ENCODE assay signal across 31 cellular contexts in the genomic region with DNA sequence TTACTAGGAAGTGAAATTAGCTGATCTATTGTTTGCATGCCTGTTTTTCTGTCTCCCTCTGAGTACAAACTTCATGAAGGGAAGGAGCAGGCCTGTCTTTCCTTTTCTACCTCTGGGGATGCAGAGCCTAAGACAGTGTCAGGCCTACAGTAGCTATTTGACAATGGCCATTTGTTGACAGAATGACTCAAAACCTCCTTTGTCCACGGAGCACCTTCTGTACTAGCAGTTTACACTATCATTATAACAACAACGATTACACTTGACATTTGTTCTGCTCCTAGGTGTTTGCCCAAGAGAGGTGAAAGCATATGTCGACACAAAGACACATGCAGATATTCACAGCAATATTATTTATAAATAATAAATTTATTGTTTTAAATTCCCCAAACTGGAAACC.
"Had no signal": no experiment of that assay in that cellular context is flagged by ENCODE, and none has a peak within 500 bp of the region (broad histone marks: within the 10 kb centered on the region; RNA-seq: fewer than 3 reads in every experiment).

No MANE protein-coding gene starts in this region.

- H3K4me3 Mint-ChIP-seq: activated CD4-positive, alpha-beta T cell treated with anti-CD3 and anti-CD28 coated beads, Interleukin-2, amount 10 ng/mL, durations not matched to agents 24 days and 14 days; activated CD8-positive, alpha-beta T cell treated with anti-CD3 and anti-CD28 coated beads for 36 hours; activated naive CD8-positive, alpha-beta T cell treated with anti-CD3 and anti-CD28 coated beads for 36 hours; activated T-cell treated with anti-CD3 and anti-CD28 coated beads, Interleukin-2, amount 50 U/mL, for 72 hours; activated T-helper 17 cell treated with anti-CD3 and anti-CD28 coated beads, Interleukin-2, amount 50 U/mL, for 72 hours; central memory CD8-positive, alpha-beta T cell had no signal

- ATAC-seq: activated CD8-positive, alpha-beta T cell treated with anti-CD3 and anti-CD28 coated beads for 36 hours; activated T-cell treated with anti-CD3 and anti-CD28 coated beads, Interleukin-2, amount 50 U/mL, for 72 hours; activated T-helper 17 cell treated with anti-CD3 and anti-CD28 coated beads, Interleukin-2, amount 50 U/mL, for 72 hours had no signal

- H3K27ac ChIP-seq: cardiac muscle cell, WERI-Rb-1 had no signal

- H3K36me3 Mint-ChIP-seq: activated naive CD8-positive, alpha-beta T cell treated with anti-CD3 and anti-CD28 coated beads for 36 hours had no signal

- H3K27ac Mint-ChIP-seq: activated CD4-positive, alpha-beta T cell treated with anti-CD3 and anti-CD28 coated beads, Interleukin-2, amount 10 ng/mL, durations not matched to agents 24 days and 14 days; activated CD8-positive, alpha-beta T cell treated with anti-CD3 and anti-CD28 coated beads for 36 hours; activated naive CD8-positive, alpha-beta T cell treated with anti-CD3 and anti-CD28 coated beads for 36 hours; activated T-cell treated with anti-CD3 and anti-CD28 coated beads, Interleukin-2, amount 50 U/mL, for 72 hours; activated T-helper 17 cell treated with anti-CD3 and anti-CD28 coated beads, Interleukin-2, amount 50 U/mL, for 72 hours had no signal

- H3K4me3 ChIP-seq: cardiac muscle cell had no signal

- DNase-seq: activated CD4-positive, alpha-beta T cell treated with anti-CD3 and anti-CD28 coated beads, Interleukin-2, amount 10 ng/mL, durations not matched to agents 24 days and 14 days; activated CD4-positive, alpha-beta T cell treated with anti-CD3 and anti-CD28 coated beads, Interleukin-2, amount 50 U/mL, for 4 hours; activated CD8-positive, alpha-beta T cell treated with anti-CD3 and anti-CD28 coated beads for 36 hours; activated effector memory CD4-positive, alpha-beta T cell treated with anti-CD3 and anti-CD28 coated beads, Interleukin-2, amount 50 U/mL, for 16 hours; activated naive CD4-positive, alpha-beta T cell; activated naive CD4-positive, alpha-beta T cell treated with anti-CD3 and anti-CD28 coated beads, Interleukin-2, amount 50 U/mL, for 16 hours; activated naive CD8-positive, alpha-beta T cell treated with anti-CD3 and anti-CD28 coated beads for 36 hours; activated T-cell treated with anti-CD3 and anti-CD28 coated beads, Interleukin-2, amount 50 U/mL, for 1 hour; activated T-cell treated with anti-CD3 and anti-CD28 coated beads, Interleukin-2, amount 50 U/mL, for 72 hours; amniotic stem cell; aorta; Karpas-422; KBM-7; NCI-H1105; NCI-H1417 treated with DMSO at 0.1 percent for 48 hours; NCI-H1694 treated with DMSO at 0.1 percent for 48 hours; NCI-H2081; NCI-H226; NCI-H446 treated with DMSO at 0.1 percent for 48 hours; NCI-H524; NCI-H82; OCI-M1; Right ventricle myocardium superior; SW 1271; T-helper 1 cell; T-helper 2 cell; T-helper 9 cell; WERI-Rb-1 had no signal

- H3K27me3 ChIP-seq: cardiac muscle cell had no signal

- H3K36me3 ChIP-seq: cardiac muscle cell, WERI-Rb-1 had no signal

- H3K9me3 Mint-ChIP-seq: activated CD4-positive, alpha-beta T cell treated with anti-CD3 and anti-CD28 coated beads, Interleukin-2, amount 10 ng/mL, durations not matched to agents 24 days and 14 days; activated CD8-positive, alpha-beta T cell treated with anti-CD3 and anti-CD28 coated beads for 36 hours; activated naive CD8-positive, alpha-beta T cell treated with anti-CD3 and anti-CD28 coated beads for 36 hours; activated T-cell treated with anti-CD3 and anti-CD28 coated beads, Interleukin-2, amount 50 U/mL, for 72 hours; activated T-helper 17 cell treated with anti-CD3 and anti-CD28 coated beads, Interleukin-2, amount 50 U/mL, for 72 hours; central memory CD8-positive, alpha-beta T cell had no signal

- H3K27me3 Mint-ChIP-seq: activated CD4-positive, alpha-beta T cell treated with anti-CD3 and anti-CD28 coated beads, Interleukin-2, amount 10 ng/mL, durations not matched to agents 24 days and 14 days had no signal

- H3K4me1 Mint-ChIP-seq: activated CD4-positive, alpha-beta T cell treated with anti-CD3 and anti-CD28 coated beads, Interleukin-2, amount 10 ng/mL, durations not matched to agents 24 days and 14 days; activated naive CD8-positive, alpha-beta T cell treated with anti-CD3 and anti-CD28 coated beads for 36 hours; activated T-helper 17 cell treated with anti-CD3 and anti-CD28 coated beads, Interleukin-2, amount 50 U/mL, for 72 hours; central memory CD8-positive, alpha-beta T cell had no signal
